In the genomic region with DNA sequence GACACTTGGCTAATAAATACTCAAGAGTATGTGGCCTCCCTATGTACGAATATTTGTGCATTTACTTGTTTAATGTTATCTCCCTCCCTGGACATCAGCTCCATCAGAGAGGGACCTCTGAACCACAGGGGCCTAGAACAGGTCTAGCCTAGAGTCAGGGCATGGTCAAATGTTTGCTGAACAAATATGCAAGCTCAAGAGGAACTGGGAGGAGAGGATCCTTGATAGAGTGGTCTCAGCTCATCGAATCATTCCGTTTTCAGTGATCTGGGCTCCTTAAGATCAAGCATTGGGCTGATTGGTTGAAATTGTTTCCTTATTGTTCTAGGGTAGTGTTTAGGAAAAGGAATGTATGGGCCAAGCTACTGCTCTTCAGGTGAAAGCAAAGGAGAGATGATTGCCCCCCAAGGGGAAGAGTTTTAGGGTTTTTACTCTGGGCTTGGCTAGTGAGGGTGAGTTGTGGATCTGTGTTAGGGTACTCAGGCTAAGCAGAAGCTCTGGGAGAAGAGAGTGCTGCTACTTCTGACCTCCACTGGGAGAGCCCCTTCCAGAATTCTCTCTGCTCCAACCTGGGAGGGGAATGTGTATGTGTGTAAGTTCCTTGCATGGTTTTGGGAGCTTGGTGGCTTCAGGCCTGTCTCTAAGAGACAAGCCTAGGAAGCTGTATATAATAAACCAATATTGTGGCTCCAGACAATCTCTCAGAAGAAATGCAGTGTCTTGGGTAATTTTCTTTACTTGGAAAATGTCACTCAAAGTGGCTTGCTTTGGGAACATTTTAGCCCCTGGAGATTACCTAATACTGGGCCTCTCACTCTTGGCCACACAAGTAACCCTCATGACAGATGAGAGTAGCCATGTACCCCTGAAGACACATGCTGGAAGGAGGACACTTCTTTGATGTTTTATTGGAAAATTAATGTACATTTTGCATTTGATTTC, we compare ENCODE assay signal across 11 cellular contexts.
DNase-seq lines count a peak whose midpoint lies in the region; ATAC-seq and TF ChIP-seq lines count a peak whose summit lies in the region.
"Had no signal": no experiment of that assay in that cellular context is flagged by ENCODE, and none has a peak within 500 bp of the region (broad histone marks: within the 10 kb centered on the region; RNA-seq: fewer than 3 reads in every experiment).

No MANE protein-coding gene starts in this region.

- no peak for DNase-seq in T-helper 2 cell treated with Interferon-gamma antibody and Interleukin-4, amounts not matched to agents 5 μg/mL and 100 μg/mL, for 36 hours (ENCODE audit: low spot score)
- DNase-seq in T-helper 2 cell (no peak), smooth muscle cell (lab: John Stamatoyannopoulos, UW; ENCODE audit: unreplicated experiment) (no peak), NOMO-1 (lab: John Stamatoyannopoulos, UW; ENCODE audit: unreplicated experiment in 2 of 2) (no peak), germinal center (ENCODE audit: low spot score) (no peak), activated gamma-delta T cell treated with Interleukin-2 at 50 U/mL for 16 hours (no peak)
- DNase-seq: activated CD4-positive, alpha-beta T cell treated with anti-CD3 and anti-CD28 coated beads, Interleukin-2, amount 50 U/mL, for 4 hours; foreskin melanocyte had no signal

- no peaks in the 10 kb centered on the region for H4K20me1 ChIP-seq in smooth muscle cell (ENCODE audit: low read depth)

- peak overlapping the region; percentile 78 for H3K27ac ChIP-seq in smooth muscle cell (ENCODE audit: low read depth)
- H3K27ac ChIP-seq: thoracic aorta had no signal

- no peak overlapping the region for H2AFZ ChIP-seq in smooth muscle cell (ENCODE audit: low read depth)

- no peaks in the 10 kb centered on the region for H3K9me3 ChIP-seq in smooth muscle cell (replicated peaks; ENCODE audit: low read depth)

- H3K4me3 ChIP-seq in smooth muscle cell, result no peak overlapping the region
- H3K4me3 ChIP-seq: thoracic aorta had no signal

- H3F3A ChIP-seq in smooth muscle cell (ENCODE audit: low read depth), result no peaks in the 10 kb centered on the region

- H3K9me3 Mint-ChIP-seq in T-helper 2 cell treated with Interferon-gamma antibody and Interleukin-4, amounts not matched to agents 5 μg/mL and 100 μg/mL, for 36 hours, result peaks cover 15% of the 10 kb centered on the region

- H3K27me3 ChIP-seq in smooth muscle cell (ENCODE audit: low read depth), result no peaks in the 10 kb centered on the region

- H3K4me1 Mint-ChIP-seq in T-helper 2 cell treated with Interferon-gamma antibody and Interleukin-4, amounts not matched to agents 5 μg/mL and 100 μg/mL, for 36 hours (ENCODE audit: low read depth), result peaks cover 11% of the 10 kb centered on the region

- 91% methylated on average over 3 of the region's 3 CpGs for WGBS in smooth muscle cell (ENCODE audit: low lambda C conversion rate)

- TF ChIP-seq CTCF in smooth muscle cell (IDR thresholded peaks at IDR 0.05; ENCODE audit: borderline replicate concordance, insufficient read depth, poor library complexity, severe bottlenecking), result no peak

- peak overlapping the region; percentile 58 for H3K9ac ChIP-seq in smooth muscle cell (ENCODE audit: low read depth)

- H3K4me3 Mint-ChIP-seq in T-helper 2 cell treated with Interferon-gamma antibody and Interleukin-4, amounts not matched to agents 5 μg/mL and 100 μg/mL, for 36 hours, result no peak overlapping the region

- H3K36me3 Mint-ChIP-seq in T-helper 2 cell treated with Interferon-gamma antibody and Interleukin-4, amounts not matched to agents 5 μg/mL and 100 μg/mL, for 36 hours (ENCODE audit: low read depth), result peaks cover 4% of the 10 kb centered on the region

- H3K4me2 ChIP-seq in smooth muscle cell, result no peak overlapping the region

- no peaks in the 10 kb centered on the region for H3K79me2 ChIP-seq in smooth muscle cell (ENCODE audit: low read depth)

- peak overlapping the region; percentile 53 for H3K27ac Mint-ChIP-seq in T-helper 2 cell treated with Interferon-gamma antibody and Interleukin-4, amounts not matched to agents 5 μg/mL and 100 μg/mL, for 36 hours

- H3K36me3 ChIP-seq in smooth muscle cell (ENCODE audit: low read depth), result no peaks in the 10 kb centered on the region
- H3K36me3 ChIP-seq: thoracic aorta had no signal

- ATAC-seq in HG02610 (IDR thresholded peaks at IDR 0.05; ENCODE audit: unreplicated experiment), result peak; percentile 29
- peak; percentile 13 for ATAC-seq in HG03520 (IDR thresholded peaks at IDR 0.05; ENCODE audit: unreplicated experiment)

- H3K27me3 Mint-ChIP-seq in T-helper 2 cell treated with Interferon-gamma antibody and Interleukin-4, amounts not matched to agents 5 μg/mL and 100 μg/mL, for 36 hours (ENCODE audit: low read depth), result peaks cover 5% of the 10 kb centered on the region

- no peaks in the 10 kb centered on the region for H3K4me1 ChIP-seq in smooth muscle cell (ENCODE audit: low read depth)
